In genomic region chr17:50218771-50219315, GRCh38 we compare ENCODE assay signal across 1 cellular context.
TF ChIP-seq lines count a peak whose summit lies in the region.

No MANE protein-coding gene starts in this region.

TF ChIP-seq in GM23338, 12 proteins besides CTCF, POLR2A, EP300 and RAD21 (continued from another document):
- TF ChIP-seq ZNF462 (CRISPR knock-in tag; IDR thresholded peaks at IDR 0.05) (no peak), EZH2 (IDR thresholded peaks at IDR 0.05; ENCODE audit: low read depth, unreplicated experiment) (no peak), ZNF331 (CRISPR knock-in tag; IDR thresholded peaks at IDR 0.05; ENCODE audit: low read depth) (no peak), STAT1 (IDR thresholded peaks at IDR 0.05; ENCODE audit: unreplicated experiment) (no peak), REST (IDR thresholded peaks at IDR 0.05; ENCODE audit: unreplicated experiment) (no peak)
